1 cellular context compared by ENCODE assay signal in genomic region chr4:1959104-1959384, GRCh38.
TF ChIP-seq lines count a peak whose summit lies in the region.

No MANE protein-coding gene starts in this region.

TF ChIP-seq in neural cell, 6 proteins besides CTCF, POLR2A, EP300 and RAD21 (continued from another document):
- TF ChIP-seq EZH2 (IDR thresholded peaks at IDR 0.05; ENCODE audit: borderline replicate concordance, insufficient read depth, low read length, poor library complexity, severe bottlenecking) (no peak), SMC3 (conservative IDR thresholded peaks at IDR 0.05; ENCODE audit: poor library complexity) (no peak), TAF1 (IDR thresholded peaks at IDR 0.05; ENCODE audit: low read depth) (no peak), REST (IDR thresholded peaks at IDR 0.05; ENCODE audit: borderline replicate concordance) (no peak)
